ENCODE assay signal across 8 cellular contexts in the genomic region with DNA sequence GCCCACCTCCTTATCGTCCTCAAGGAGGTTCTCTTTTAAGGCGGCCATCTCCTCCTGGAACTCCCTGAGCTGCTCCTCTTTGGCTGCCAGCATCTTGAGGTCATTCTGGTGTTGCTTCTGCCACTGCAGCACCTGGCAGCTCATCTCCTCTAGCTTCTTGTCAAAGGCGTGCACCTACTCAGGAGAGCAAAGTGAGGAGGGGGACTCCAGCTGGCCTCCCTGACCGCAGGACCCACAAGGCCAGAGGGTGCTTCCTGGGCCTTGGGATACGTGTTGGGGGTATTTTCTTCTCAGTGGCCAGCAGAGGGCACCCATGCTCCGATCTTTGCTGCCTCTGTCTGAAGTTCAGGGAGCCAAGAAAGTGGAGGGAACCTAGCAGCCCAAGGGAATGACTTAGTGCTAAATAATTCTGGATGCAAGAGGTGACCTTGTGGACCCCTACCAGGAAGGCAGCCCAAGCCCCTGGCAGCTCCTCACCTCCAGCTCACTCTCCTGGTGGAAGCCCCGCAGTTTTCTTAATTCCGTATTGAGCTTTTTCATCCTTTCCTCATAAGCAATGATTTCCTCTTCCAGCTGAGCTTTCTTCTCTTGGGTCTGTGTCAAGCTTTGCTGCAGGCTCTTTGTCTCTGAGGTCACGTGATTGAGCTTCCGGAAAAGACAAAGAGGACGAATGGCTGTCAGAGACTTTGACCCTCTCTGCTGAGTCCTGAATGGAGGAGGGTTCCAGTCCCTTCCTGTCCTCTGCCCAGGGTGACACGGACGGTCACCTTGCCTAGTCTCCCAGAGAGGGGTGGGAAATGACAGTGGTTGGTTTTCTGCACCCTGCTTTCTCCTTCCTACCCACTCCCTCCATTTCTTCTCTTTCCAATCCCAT.
DNase-seq lines count a peak whose midpoint lies in the region; ATAC-seq and TF ChIP-seq lines count a peak whose summit lies in the region.

No MANE protein-coding gene starts in this region.

- TF ChIP-seq CTCF in HFF-Myc (IDR thresholded peaks at IDR 0.05; ENCODE audit: low read depth, low read length, missing control alignments), result peak; percentile 77
- TF ChIP-seq CTCF in WERI-Rb-1 (IDR thresholded peaks at IDR 0.05; ENCODE audit: low read depth, low read length), result peak; percentile 84

- no peak overlapping the region; the same call in 1 of the 2 replicates for H3K27ac ChIP-seq in WERI-Rb-1
- H3K27ac ChIP-seq in caudate nucleus (ENCODE audit: low read depth, low read length), result peak overlapping the region; percentile 68

- ATAC-seq in GM19324 (IDR thresholded peaks at IDR 0.05; ENCODE audit: low FRiP score, unreplicated experiment), result no peak

- H3K36me3 ChIP-seq in WERI-Rb-1, result no peaks in the 10 kb centered on the region

- DNase-seq in DMS 273 (lab: John Stamatoyannopoulos, UW; ENCODE audit: unreplicated experiment) (peak; percentile 86), HFF-Myc (ENCODE audit: extremely low read depth, low read depth) (peak; percentile 57), NCI-H2171 treated with DMSO at 0.1 percent for 48 hours (lab: John Stamatoyannopoulos, UW) (peak; percentile 89), WERI-Rb-1 (peak; percentile 77), caudate nucleus (lab: John Stamatoyannopoulos, UW) (peak in 59 of 61 donors; percentile 1 to 88 (median 55)), kidney glomerular epithelial cell (lab: John Stamatoyannopoulos, UW) (peak; percentile 21)
- DNase-seq in stimulated activated CD4-positive, alpha-beta T cell treated with anti-CD3 and anti-CD28 coated beads, Interleukin-1b, Interleukin-23, amount 100 ng/mL, for 48 hours, result peak; percentile 57

- H3K27me3 ChIP-seq in WERI-Rb-1 (ENCODE audit: insufficient read depth, low read depth, severe bottlenecking), result no peaks in the 10 kb centered on the region

- no peak overlapping the region for H3K4me3 ChIP-seq in HFF-Myc (replicated peaks; ENCODE audit: low read depth, low read length)
- H3K4me3 ChIP-seq in WERI-Rb-1 (ENCODE audit: low read depth, low read length), result no peak overlapping the region

- no peaks in the 10 kb centered on the region for H3K9me3 ChIP-seq in WERI-Rb-1 (ENCODE audit: severe bottlenecking)

Comparison
In these comparisons a context has a peak if more than half of its experiments do, and no peak if none do; other contexts are left out.
1. DNase-seq: peak in every context shown above with its lines; median percentile 89 in NCI-H2171 treated with DMSO at 0.1 percent for 48 hours; 86 in DMS 273; 77 in WERI-Rb-1; 57 in HFF-Myc; 57 in stimulated activated CD4-positive, alpha-beta T cell treated with anti-CD3 and anti-CD28 coated beads, Interleukin-1b, Interleukin-23, amount 100 ng/mL, for 48 hours; 55 in caudate nucleus; 21 in kidney glomerular epithelial cell.